ENCODE assay signal across 13 cellular contexts in the genomic region with DNA sequence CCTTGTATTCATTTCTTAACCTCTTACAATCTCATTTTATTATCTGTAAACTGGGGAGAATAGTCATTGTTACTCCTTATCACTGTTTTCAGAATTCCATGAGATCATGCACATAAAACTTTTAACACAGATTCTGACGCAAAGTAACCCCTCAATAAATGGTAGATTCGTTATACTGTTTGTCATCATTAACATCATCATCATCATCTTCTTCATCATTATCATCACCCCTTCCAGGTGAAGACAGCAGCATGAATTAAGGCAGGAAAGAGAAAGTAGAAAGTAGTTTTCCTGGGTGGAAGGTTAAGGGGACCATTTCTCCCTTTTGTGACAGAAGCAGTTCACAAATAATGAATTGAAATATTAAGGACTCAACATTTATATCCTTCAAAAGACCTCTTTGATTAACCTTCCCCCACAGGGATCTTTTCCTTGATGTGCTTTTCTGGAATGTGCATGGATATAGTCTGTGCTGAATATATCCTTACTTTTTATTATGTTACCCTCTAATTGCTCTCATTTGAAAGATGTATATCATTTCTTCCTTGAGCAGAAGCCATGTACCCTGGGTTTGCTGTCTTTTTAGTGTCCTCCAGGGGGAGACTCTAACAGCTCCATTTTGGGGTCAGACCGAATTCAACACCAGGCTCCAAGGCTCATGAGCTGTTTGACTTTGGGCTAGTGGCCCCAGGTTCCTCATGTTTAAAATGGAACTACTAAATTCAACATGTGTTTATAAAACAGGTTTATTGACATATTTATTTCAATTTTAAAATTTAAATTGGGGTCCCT.
DNase-seq lines count a peak whose midpoint lies in the region; ATAC-seq and TF ChIP-seq lines count a peak whose summit lies in the region.
"Had no signal": no experiment of that assay in that cellular context is flagged by ENCODE, and none has a peak within 500 bp of the region (broad histone marks: within the 10 kb centered on the region; RNA-seq: fewer than 3 reads in every experiment).

No MANE protein-coding gene starts in this region.

- H3K9me3 Mint-ChIP-seq in activated CD4-positive, alpha-beta T cell treated with anti-CD3 and anti-CD28 coated beads, Interleukin-2, amount 10 ng/mL, durations not matched to agents 24 days and 14 days = peaks cover 3% of the 10 kb centered on the region
- H3K9me3 Mint-ChIP-seq in activated T-helper 1 cell treated with anti-CD3 and anti-CD28 coated beads, Interleukin-12 subunit alpha, Interleukin-12 subunit beta, Interleukin-2, Interleukin-4 antibody, amounts not matched to agents 30 ng/mL and 10 ng/mL and 1 ng/mL, durations not matched to agents 14 hours and 24 hours and 36 hours = peaks cover 5% of the 10 kb centered on the region

- no peak overlapping the region for H2AFZ ChIP-seq in PC-3 (ENCODE audit: low read length)

- POLR2A ChIA-PET in A673 (lab: Charles Lee; ENCODE audit: low non-redundant PET) (no interaction called here), PC-3 (lab: Charles Lee; ENCODE audit: unreplicated experiment) (no interaction called here)

- CTCF ChIA-PET in A673 (lab: Charles Lee) = interaction anchor here (0.7 to 1.0 kb wide), 2 partner anchors 304 to 360 kb away, joined by 3 to 4 read pairs; no protein-coding TSS in a partner anchor
- CTCF ChIA-PET in PC-3 (lab: Charles Lee) = no interaction called here

- TF ChIP-seq CTCF in A673 (conservative IDR thresholded peaks at IDR 0.05; ENCODE audit: low read depth, low read length) (peak; percentile 52), PC-3 (conservative IDR thresholded peaks at IDR 0.05; ENCODE audit: low read depth, low read length) (peak; percentile 33; the same call in 1 of the 2 replicates), fibroblast of pulmonary artery (IDR thresholded peaks at IDR 0.05; ENCODE audit: low read length, missing control alignments) (peak; percentile 45)

- H3K36me3 Mint-ChIP-seq in activated CD4-positive, alpha-beta T cell treated with anti-CD3 and anti-CD28 coated beads, Interleukin-2, amount 10 ng/mL, durations not matched to agents 24 days and 14 days (ENCODE audit: low read depth) = no peaks in the 10 kb centered on the region
- no peaks in the 10 kb centered on the region for H3K36me3 Mint-ChIP-seq in activated T-helper 1 cell treated with anti-CD3 and anti-CD28 coated beads, Interleukin-12 subunit alpha, Interleukin-12 subunit beta, Interleukin-2, Interleukin-4 antibody, amounts not matched to agents 30 ng/mL and 10 ng/mL and 1 ng/mL, durations not matched to agents 14 hours and 24 hours and 36 hours (ENCODE audit: low read depth)
- H3K36me3 Mint-ChIP-seq: activated CD8-positive, alpha-beta memory T cell treated with anti-CD3 and anti-CD28 coated beads, Interleukin-2, amount 10 ng/mL, durations not matched to agents 7 days and 5 days; immature natural killer cell had no signal

- H3K27ac Mint-ChIP-seq in activated CD4-positive, alpha-beta T cell treated with anti-CD3 and anti-CD28 coated beads, Interleukin-2, amount 10 ng/mL, durations not matched to agents 24 days and 14 days = no peak overlapping the region
- H3K27ac Mint-ChIP-seq in activated T-helper 1 cell treated with anti-CD3 and anti-CD28 coated beads, Interleukin-12 subunit alpha, Interleukin-12 subunit beta, Interleukin-2, Interleukin-4 antibody, amounts not matched to agents 30 ng/mL and 10 ng/mL and 1 ng/mL, durations not matched to agents 14 hours and 24 hours and 36 hours = no peak overlapping the region
- H3K27ac Mint-ChIP-seq: activated CD8-positive, alpha-beta memory T cell treated with anti-CD3 and anti-CD28 coated beads, Interleukin-2, amount 10 ng/mL, durations not matched to agents 7 days and 5 days; immature natural killer cell had no signal

- H4K20me1 ChIP-seq in PC-3 (ENCODE audit: low read length) = no peaks in the 10 kb centered on the region

- no peaks in the 10 kb centered on the region for H3K27me3 Mint-ChIP-seq in activated CD4-positive, alpha-beta T cell treated with anti-CD3 and anti-CD28 coated beads, Interleukin-2, amount 10 ng/mL, durations not matched to agents 24 days and 14 days
- H3K27me3 Mint-ChIP-seq in activated T-helper 1 cell treated with anti-CD3 and anti-CD28 coated beads, Interleukin-12 subunit alpha, Interleukin-12 subunit beta, Interleukin-2, Interleukin-4 antibody, amounts not matched to agents 30 ng/mL and 10 ng/mL and 1 ng/mL, durations not matched to agents 14 hours and 24 hours and 36 hours (ENCODE audit: insufficient read depth) = no peaks in the 10 kb centered on the region
- H3K27me3 Mint-ChIP-seq: activated CD8-positive, alpha-beta memory T cell treated with anti-CD3 and anti-CD28 coated beads, Interleukin-2, amount 10 ng/mL, durations not matched to agents 7 days and 5 days had no signal

- H3K9me3 ChIP-seq in A673 (ENCODE audit: low read depth, low read length, poor library complexity, severe bottlenecking) (no peaks in the 10 kb centered on the region), PC-3 (ENCODE audit: low read length) (0 out of 2 replicates have a peak, but pooled peaks cover 5% of the 10 kb centered on the region)
- H3K9me3 ChIP-seq: SJCRH30 had no signal

- no peak overlapping the region for H3K4me3 Mint-ChIP-seq in activated CD4-positive, alpha-beta T cell treated with anti-CD3 and anti-CD28 coated beads, Interleukin-2, amount 10 ng/mL, durations not matched to agents 24 days and 14 days
- H3K4me3 Mint-ChIP-seq in activated T-helper 1 cell treated with anti-CD3 and anti-CD28 coated beads, Interleukin-12 subunit alpha, Interleukin-12 subunit beta, Interleukin-2, Interleukin-4 antibody, amounts not matched to agents 30 ng/mL and 10 ng/mL and 1 ng/mL, durations not matched to agents 14 hours and 24 hours and 36 hours = no peak overlapping the region
- H3K4me3 Mint-ChIP-seq: activated CD8-positive, alpha-beta memory T cell treated with anti-CD3 and anti-CD28 coated beads, Interleukin-2, amount 10 ng/mL, durations not matched to agents 7 days and 5 days; immature natural killer cell had no signal

- H3K4me1 ChIP-seq in A673 (ENCODE audit: insufficient read depth, low read length, poor library complexity, severe bottlenecking) = no peaks in the 10 kb centered on the region
- no peaks in the 10 kb centered on the region for H3K4me1 ChIP-seq in PC-3 (ENCODE audit: insufficient read depth, low read length)

- H3K9ac ChIP-seq in PC-3 (ENCODE audit: low read length) = no peak overlapping the region

- H3K4me3 ChIP-seq in A673 (ENCODE audit: low read depth, low read length, poor library complexity, severe bottlenecking) (no peak overlapping the region), PC-3 (ENCODE audit: low read length) (no peak overlapping the region), fibroblast of pulmonary artery (replicated peaks; ENCODE audit: low read depth, low read length) (no peak overlapping the region)
- H3K4me3 ChIP-seq: SJCRH30 had no signal

- H3K36me3 ChIP-seq in A673 (ENCODE audit: insufficient read depth, low read length, poor library complexity, severe bottlenecking) (no peaks in the 10 kb centered on the region), PC-3 (ENCODE audit: low read depth, low read length) (no peaks in the 10 kb centered on the region)
- H3K36me3 ChIP-seq: SJCRH30 had no signal

- no peak overlapping the region for H3K27ac ChIP-seq in A673 (ENCODE audit: low read depth, low read length, poor library complexity, severe bottlenecking)
- H3K27ac ChIP-seq in PC-3 (ENCODE audit: low read length) = no peak overlapping the region
- H3K27ac ChIP-seq: SJCRH30 had no signal

- no peaks in the 10 kb centered on the region for H3K79me2 ChIP-seq in PC-3 (ENCODE audit: low read length)

- ATAC-seq in GM18868 (IDR thresholded peaks at IDR 0.05; ENCODE audit: unreplicated experiment) (peak; percentile 84), PC-3 (no peak)
- ATAC-seq: activated CD8-positive, alpha-beta memory T cell treated with anti-CD3 and anti-CD28 coated beads, Interleukin-2, amount 10 ng/mL, durations not matched to agents 7 days and 5 days had no signal

- BruUV-seq in A673 (replicated peaks; lab: Mats Ljungman, UMichigan) = no TSS peak
- no TSS peak for BruUV-seq in PC-3 (replicated peaks; lab: Mats Ljungman, UMichigan)

- no peaks in the 10 kb centered on the region for H3F3A ChIP-seq in PC-3 (ENCODE audit: low read length, unreplicated experiment)

- intact Hi-C loops in A673 (cut with micrococcal nuclease; ENCODE audit: unreplicated experiment) = loop anchor here (5.0 kb wide), 1 partner anchor 296 kb away; no protein-coding TSS in a partner anchor
- intact Hi-C loops in PC-3 (cut with micrococcal nuclease) = no loop called here
- intact Hi-C loops in activated CD4-positive, alpha-beta T cell treated with anti-CD3 and anti-CD28 coated beads, Interleukin-2, amount 10 ng/mL, durations not matched to agents 24 days and 14 days (cut with micrococcal nuclease) = no loop called here
- intact Hi-C loops in activated T-helper 1 cell treated with anti-CD3 and anti-CD28 coated beads, Interleukin-12 subunit alpha, Interleukin-12 subunit beta, Interleukin-2, Interleukin-4 antibody, amounts not matched to agents 30 ng/mL and 10 ng/mL and 1 ng/mL, durations not matched to agents 14 hours and 24 hours and 36 hours (cut with micrococcal nuclease) = no loop called here

- DNase-seq in A673 (ENCODE audit: low spot score) (peak; percentile 42), PC-3 (no peak), fibroblast of pulmonary artery (ENCODE audit: low read depth) (peak; percentile 9), NCI-H2107 (lab: John Stamatoyannopoulos, UW) (no peak)
- no peak for DNase-seq in activated CD4-positive, alpha-beta T cell treated with anti-CD3 and anti-CD28 coated beads, Interleukin-2, amount 10 ng/mL, durations not matched to agents 24 days and 14 days
- DNase-seq in activated T-helper 1 cell treated with anti-CD3 and anti-CD28 coated beads, Interleukin-12 subunit alpha, Interleukin-12 subunit beta, Interleukin-2, Interleukin-4 antibody, amounts not matched to agents 30 ng/mL and 10 ng/mL and 1 ng/mL, durations not matched to agents 14 hours and 24 hours and 36 hours (ENCODE audit: low spot score) = no peak
- DNase-seq in stimulated activated CD4-positive, alpha-beta T cell treated with anti-CD3 and anti-CD28 coated beads, Interleukin-1b, Interleukin-23, amount 100 ng/mL, for 48 hours = no peak
- DNase-seq: activated CD8-positive, alpha-beta memory T cell treated with anti-CD3 and anti-CD28 coated beads, Interleukin-2, amount 10 ng/mL, durations not matched to agents 7 days and 5 days; COR-L47; immature natural killer cell; NCI-H1105 had no signal

- no peaks in the 10 kb centered on the region for H3K27me3 ChIP-seq in A673 (replicated peaks; ENCODE audit: insufficient read depth, low read depth, low read length, poor library complexity)
- H3K27me3 ChIP-seq in PC-3 (ENCODE audit: low read length) = no peaks in the 10 kb centered on the region
- H3K27me3 ChIP-seq: SJCRH30 had no signal

- H3K4me1 Mint-ChIP-seq in activated CD4-positive, alpha-beta T cell treated with anti-CD3 and anti-CD28 coated beads, Interleukin-2, amount 10 ng/mL, durations not matched to agents 24 days and 14 days = no peaks in the 10 kb centered on the region
- H3K4me1 Mint-ChIP-seq in activated T-helper 1 cell treated with anti-CD3 and anti-CD28 coated beads, Interleukin-12 subunit alpha, Interleukin-12 subunit beta, Interleukin-2, Interleukin-4 antibody, amounts not matched to agents 30 ng/mL and 10 ng/mL and 1 ng/mL, durations not matched to agents 14 hours and 24 hours and 36 hours (ENCODE audit: low read depth) = no peaks in the 10 kb centered on the region
- H3K4me1 Mint-ChIP-seq: activated CD8-positive, alpha-beta memory T cell treated with anti-CD3 and anti-CD28 coated beads, Interleukin-2, amount 10 ng/mL, durations not matched to agents 7 days and 5 days; immature natural killer cell had no signal

- no peaks in the 10 kb centered on the region for H3K9me2 ChIP-seq in PC-3 (replicated peaks; ENCODE audit: low read length)

- H3K4me2 ChIP-seq in PC-3 (ENCODE audit: low read length) = no peak overlapping the region

Comparison
In these comparisons a context has a peak if more than half of its experiments do, and no peak if none do; other contexts are left out.
1. DNase-seq: peak in A673 (single experiment) and fibroblast of pulmonary artery (single experiment); none in PC-3 (single experiment), activated CD4-positive, alpha-beta T cell treated with anti-CD3 and anti-CD28 coated beads, Interleukin-2, amount 10 ng/mL, durations not matched to agents 24 days and 14 days (single experiment), activated T-helper 1 cell treated with anti-CD3 and anti-CD28 coated beads, Interleukin-12 subunit alpha, Interleukin-12 subunit beta, Interleukin-2, Interleukin-4 antibody, amounts not matched to agents 30 ng/mL and 10 ng/mL and 1 ng/mL, durations not matched to agents 14 hours and 24 hours and 36 hours (single experiment), NCI-H2107 (single experiment) and stimulated activated CD4-positive, alpha-beta T cell treated with anti-CD3 and anti-CD28 coated beads, Interleukin-1b, Interleukin-23, amount 100 ng/mL, for 48 hours (single experiment).
2. Peak in every context shown above with its lines, with median percentiles within 50 percentile points of each other: CTCF ChIP-seq.